Comparison of ENCODE assay signal across 1 cellular context in genomic region chr1:16514107-16515055, GRCh38.
TF ChIP-seq lines count a peak whose summit lies in the region.
"Not testable (repeated sequence)": the region's sequence is repeated elsewhere in the genome, so short reads cannot be mapped to it uniquely, and the experiment has no call there.

RNU1-1 (minus strand) TSS chr1:16514285.

TF ChIP-seq in K562, 482 proteins besides CTCF, POLR2A, EP300 and RAD21 (continued from another document and continues in another):
- peak; percentile 81 for TF ChIP-seq ZBTB40 (IDR thresholded peaks at IDR 0.05)
- not testable (repeated sequence) for TF ChIP-seq ZBTB40, ID3 (CRISPR knock-in tag; IDR thresholded peaks at IDR 0.05)
- peak; percentile 67; the same call in 1 of the 2 replicates for TF ChIP-seq MTA1 (IDR thresholded peaks at IDR 0.05; ENCODE audit: borderline replicate concordance)
- peak; percentile 75; the same call in 1 of the 2 replicates for TF ChIP-seq ZBTB12 (CRISPR knock-in tag; IDR thresholded peaks at IDR 0.05)
- TF ChIP-seq ETS1 (conservative IDR thresholded peaks at IDR 0.05; ENCODE audit: control insufficient read depth, low read depth, low read length) = peak; percentile 75; the same call in 1 of the 2 replicates
- TF ChIP-seq ZNF316 (IDR thresholded peaks at IDR 0.05) = peak; percentile 84
- peak; percentile 65; the same call in 1 of the 2 replicates for TF ChIP-seq LCOR (CRISPR knock-in tag; IDR thresholded peaks at IDR 0.05)
- peak; percentile 96 for TF ChIP-seq RNF2 (IDR thresholded peaks at IDR 0.05)
- peak; percentile 85 for TF ChIP-seq GABPA (tag; conservative IDR thresholded peaks at IDR 0.05; ENCODE audit: low read depth)
- 0 out of 2 replicates have a peak, but pooled peaks have one; percentile 53 for TF ChIP-seq ZNF766 (CRISPR knock-in tag; conservative IDR thresholded peaks at IDR 0.05)
- TF ChIP-seq PBX2 (CRISPR knock-in tag; IDR thresholded peaks at IDR 0.05; ENCODE audit: low read depth) = peak; percentile 30; the same call in 1 of the 2 replicates
- TF ChIP-seq PBX2 (tag; conservative IDR thresholded peaks at IDR 0.05; ENCODE audit: low read depth) = peak; percentile 52; the same call in 1 of the 2 replicates
- peak; percentile 50 to 74 for TF ChIP-seq MAZ (CRISPR knock-in tag; conservative IDR thresholded peaks at IDR 0.05 in 1 of 2, IDR thresholded peaks at IDR 0.05 in 1 of 2)
- peak; percentile 62; the same call in 1 of the 2 replicates for TF ChIP-seq SPI1 (IDR thresholded peaks at IDR 0.05; ENCODE audit: borderline replicate concordance, low read depth, low read length)
- TF ChIP-seq ID3 (tag; IDR thresholded peaks at IDR 0.05) = 0 out of 2 replicates have a peak, but pooled peaks have one; percentile 1
- TF ChIP-seq TAF1 (IDR thresholded peaks at IDR 0.05; ENCODE audit: control insufficient read depth, extremely low read depth, insufficient read depth, low read length, severe bottlenecking) = peak; percentile 24
- 0 out of 2 replicates have a peak, but pooled peaks have one; percentile 43 for TF ChIP-seq ZNF431 (CRISPR knock-in tag; IDR thresholded peaks at IDR 0.05)
- TF ChIP-seq VEZF1 (CRISPR knock-in tag; IDR thresholded peaks at IDR 0.05) = peak; percentile 20; the same call in 1 of the 2 replicates
- 0 out of 2 replicates have a peak, but pooled peaks have one; percentile 13 for TF ChIP-seq NR1H2 (CRISPR knock-in tag; IDR thresholded peaks at IDR 0.05)
- peak; percentile 95; the same call in 1 of the 2 replicates for TF ChIP-seq PML (IDR thresholded peaks at IDR 0.05; ENCODE audit: low read length)
- TF ChIP-seq NFRKB (IDR thresholded peaks at IDR 0.05; ENCODE audit: low read depth) = 0 out of 2 replicates have a peak, but pooled peaks have one; percentile 33
- peak; percentile 81 for TF ChIP-seq RBFOX2 (IDR thresholded peaks at IDR 0.05; ENCODE audit: low read depth, low read length)
- TF ChIP-seq BCLAF1 (IDR thresholded peaks at IDR 0.05; ENCODE audit: borderline replicate concordance in 1 of 2, control insufficient read depth in 1 of 2, low read depth in 2 of 2, low read length in 1 of 2) = 0 out of 4 replicates have a peak, but pooled peaks of 1 of the 2 experiments have one; percentile 72
- TF ChIP-seq RUNX1 (IDR thresholded peaks at IDR 0.05; ENCODE audit: low read depth) = peak; percentile 84; the same call in 1 of the 2 replicates
- 0 out of 2 replicates have a peak, but pooled peaks have one; percentile 1 for TF ChIP-seq HMGXB4 (CRISPR knock-in tag; IDR thresholded peaks at IDR 0.05)
- peak; percentile 51 for TF ChIP-seq SP1 (CRISPR knock-in tag; IDR thresholded peaks at IDR 0.05)
- peak; percentile 47; the same call in 1 of the 2 replicates for TF ChIP-seq EP400 (IDR thresholded peaks at IDR 0.05)
- peak; percentile 86 for TF ChIP-seq ZNF143 (CRISPR knock-in tag; IDR thresholded peaks at IDR 0.05)
